14 cellular contexts compared by ENCODE assay signal in the genomic region with DNA sequence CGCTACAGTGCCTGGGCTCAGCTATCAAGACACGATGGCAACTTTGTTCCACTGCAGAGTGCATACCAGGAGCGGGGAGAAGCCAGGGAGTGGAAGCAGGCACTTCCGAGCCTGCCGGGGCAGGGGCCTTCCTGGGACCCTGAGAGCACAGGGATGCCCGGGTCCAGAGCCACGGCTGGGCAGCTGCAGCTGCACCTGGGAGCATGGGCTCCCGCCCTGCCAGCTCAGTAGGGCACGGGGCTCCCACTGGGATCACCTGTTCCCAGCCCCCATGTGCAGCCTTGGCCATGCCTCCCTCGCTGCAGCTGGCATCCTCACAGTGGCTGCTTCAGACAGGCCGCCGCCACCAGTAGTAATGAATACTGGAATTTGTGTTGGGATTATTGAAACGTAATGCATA.
"Had no signal": no experiment of that assay in that cellular context is flagged by ENCODE, and none has a peak within 500 bp of the region (broad histone marks: within the 10 kb centered on the region; RNA-seq: fewer than 3 reads in every experiment).

No MANE protein-coding gene starts in this region.

- ATAC-seq: gastroesophageal sphincter; left ventricle myocardium superior; stimulated activated effector memory CD8-positive, alpha-beta T cell treated with anti-CD3 and anti-CD28 coated beads, Interleukin-12 subunit alpha, Interleukin-12 subunit beta, amount 100 ng/mL, for 72 hours had no signal

- H3K4me3 Mint-ChIP-seq: stimulated activated effector memory CD8-positive, alpha-beta T cell treated with anti-CD3 and anti-CD28 coated beads, Interleukin-12 subunit alpha, Interleukin-12 subunit beta, amount 100 ng/mL, for 72 hours; type B pancreatic cell had no signal

- H3K4me1 ChIP-seq: SJCRH30 had no signal

- H3K27me3 Mint-ChIP-seq: type B pancreatic cell had no signal

- H3K27ac ChIP-seq: ascending aorta, gastroesophageal sphincter, right atrium auricular region, SJCRH30, VCaP had no signal

- H3K36me3 ChIP-seq: ascending aorta, right atrium auricular region, SJCRH30 had no signal

- H3K9me3 ChIP-seq: ascending aorta, gastroesophageal sphincter, neutrophil, right atrium auricular region, SJCRH30 had no signal

- H3K27ac Mint-ChIP-seq: stimulated activated effector memory CD8-positive, alpha-beta T cell treated with anti-CD3 and anti-CD28 coated beads, Interleukin-12 subunit alpha, Interleukin-12 subunit beta, amount 100 ng/mL, for 72 hours; type B pancreatic cell had no signal

- H3K36me3 Mint-ChIP-seq: type B pancreatic cell had no signal

- H3K9me3 Mint-ChIP-seq: stimulated activated effector memory CD8-positive, alpha-beta T cell treated with anti-CD3 and anti-CD28 coated beads, Interleukin-12 subunit alpha, Interleukin-12 subunit beta, amount 100 ng/mL, for 72 hours; type B pancreatic cell had no signal

- DNase-seq: effector CD4-positive, alpha-beta T cell; kidney; left ventricle myocardium superior; mesendoderm; SJCRH30; small intestine; SW 1271 had no signal

- H3K4me3 ChIP-seq: ascending aorta, gastroesophageal sphincter, right atrium auricular region, SJCRH30 had no signal

- H3K27me3 ChIP-seq: ascending aorta, gastroesophageal sphincter, neutrophil, right atrium auricular region, SJCRH30 had no signal
